In genomic region chr3:196948442-196949365, GRCh38 we compare ENCODE assay signal across 12 cellular contexts. TPM values are rescaled to one million over a fixed set of nuclear protein-coding genes. Genes with fewer than 3 reads are reported as not detected.
DNase-seq lines count a peak whose midpoint lies in the region; ATAC-seq and TF ChIP-seq lines count a peak whose summit lies in the region.
"Had no signal": no experiment of that assay in that cellular context is flagged by ENCODE, and none has a peak within 500 bp of the region (broad histone marks: within the 10 kb centered on the region; RNA-seq: fewer than 3 reads in every experiment).

No MANE protein-coding gene starts in this region.

- H3K27me3 Mint-ChIP-seq in CD4-positive, alpha-beta T cell = no peaks in the 10 kb centered on the region
- H3K27me3 Mint-ChIP-seq in WTC11 (ENCODE audit: low read depth) = no peaks in the 10 kb centered on the region
- no peaks in the 10 kb centered on the region for H3K27me3 Mint-ChIP-seq in activated CD4-positive, alpha-beta memory T cell treated with anti-CD3 and anti-CD28 coated beads for 36 hours

- peaks cover 8% of the 10 kb centered on the region for H3K36me3 Mint-ChIP-seq in CD4-positive, alpha-beta T cell (ENCODE audit: low read depth)
- no peaks in the 10 kb centered on the region for H3K36me3 Mint-ChIP-seq in WTC11
- peaks cover 3% of the 10 kb centered on the region for H3K36me3 Mint-ChIP-seq in activated CD4-positive, alpha-beta memory T cell treated with anti-CD3 and anti-CD28 coated beads for 36 hours

- TF ChIP-seq CTCF in CD4-positive, alpha-beta T cell (IDR thresholded peaks at IDR 0.05) = no peak
- TF ChIP-seq CTCF in HEK293 (tag by site-specific recombination; IDR thresholded peaks at IDR 0.05) (no peak), WTC11 (IDR thresholded peaks at IDR 0.05) (no peak)

- no peak for DNase-seq in CD4-positive, alpha-beta T cell
- DNase-seq in WTC11 (ENCODE audit: low spot score) = peak; percentile 68
- peak in 1 of 2 donors; percentile 52 for DNase-seq in left colon
- no peak for DNase-seq in HCEC 1CT
- no peak for DNase-seq in activated CD8-positive, alpha-beta memory T cell treated with anti-CD3 and anti-CD28 coated beads, Interleukin-2, amount 50 U/mL, for 48 hours
- DNase-seq in activated CD4-positive, alpha-beta memory T cell treated with anti-CD3 and anti-CD28 coated beads for 36 hours = no peak
- DNase-seq: activated naive CD4-positive, alpha-beta T cell treated with Interleukin-2 at 50 U/mL for 16 hours; Calu3; NCI-H1092 treated with DMSO at 0.1 percent for 48 hours; stimulated activated CD4-positive, alpha-beta T cell treated with anti-CD3 and anti-CD28 coated beads, Interleukin-4, amount 100 ng/mL, for 1 hour had no signal

- peaks cover 12% of the 10 kb centered on the region for H3K4me1 Mint-ChIP-seq in CD4-positive, alpha-beta T cell (ENCODE audit: low read depth)
- peaks cover 16% of the 10 kb centered on the region for H3K4me1 Mint-ChIP-seq in WTC11
- H3K4me1 Mint-ChIP-seq in activated CD4-positive, alpha-beta memory T cell treated with anti-CD3 and anti-CD28 coated beads for 36 hours (ENCODE audit: low read depth) = peaks cover 13% of the 10 kb centered on the region

- H3K9me3 ChIP-seq in CD4-positive, alpha-beta T cell (ENCODE audit: control insufficient read depth, low read length) = no peaks in the 10 kb centered on the region
- H3K9me3 ChIP-seq in HEK293 (ENCODE audit: control insufficient read depth, insufficient read depth, low read depth, low read length) = no peaks in the 10 kb centered on the region

- no peak for ATAC-seq in CD4-positive, alpha-beta T cell (ENCODE audit: poor library complexity)
- ATAC-seq in WTC11 (peak; percentile 89), left colon (peak; percentile 61), GM21723 (IDR thresholded peaks at IDR 0.05; ENCODE audit: unreplicated experiment) (no peak)

- H3K4me3 Mint-ChIP-seq in CD4-positive, alpha-beta T cell = peak overlapping the region; percentile 60
- no peak overlapping the region for H3K4me3 Mint-ChIP-seq in WTC11
- no peak overlapping the region for H3K4me3 Mint-ChIP-seq in activated CD4-positive, alpha-beta memory T cell treated with anti-CD3 and anti-CD28 coated beads for 36 hours

- H3K4me3 ChIP-seq in HEK293 (ENCODE audit: low read depth, low read length) = no peak overlapping the region

- intact Hi-C loops in CD4-positive, alpha-beta T cell (cut with DNase I, micrococcal nuclease) = loop anchor here (10.0 kb wide), 2 partner anchors 344 to 606 kb away; partner anchors contain the start of gene BDH1 (in 1 of the 2)
- intact Hi-C loops in left colon (cut with DNase I, micrococcal nuclease) = no loop called here
- intact Hi-C loops in activated CD4-positive, alpha-beta memory T cell treated with anti-CD3 and anti-CD28 coated beads for 36 hours (cut with micrococcal nuclease) = loop anchor here (10.0 kb wide), 3 partner anchors 344 to 1044 kb away; partner anchors contain the start of gene TNK2

- POLR2A ChIA-PET in CD4-positive, alpha-beta T cell (lab: Charles Lee) = no interaction called here
- POLR2A ChIA-PET in HEK293 (lab: Yijun Ruan, JAX) (no interaction called here), WTC11 (lab: Charles Lee) (no interaction called here)
- POLR2A ChIA-PET in activated CD4-positive, alpha-beta memory T cell treated with anti-CD3 and anti-CD28 coated beads for 36 hours (lab: Charles Lee) = interaction anchor here (2.1 kb wide), 1 partner anchor 20 kb away, joined by 5 read pairs; the partner anchor contains the start of gene PIGZ

- no peak overlapping the region for H3K27ac ChIP-seq in CD4-positive, alpha-beta T cell (ENCODE audit: low read depth, low read length)
- H3K27ac ChIP-seq in HEK293 (ENCODE audit: extremely low read depth, low read depth, low read length) = no peak overlapping the region

- no peaks in the 10 kb centered on the region for H3K9me3 Mint-ChIP-seq in CD4-positive, alpha-beta T cell
- no peaks in the 10 kb centered on the region for H3K9me3 Mint-ChIP-seq in WTC11
- no peaks in the 10 kb centered on the region for H3K9me3 Mint-ChIP-seq in activated CD4-positive, alpha-beta memory T cell treated with anti-CD3 and anti-CD28 coated beads for 36 hours

- no peaks in the 10 kb centered on the region for H3K4me1 ChIP-seq in HEK293 (ENCODE audit: control insufficient read depth, insufficient read depth, low read length)

- no peak overlapping the region for H3K27ac Mint-ChIP-seq in CD4-positive, alpha-beta T cell
- no peak overlapping the region for H3K27ac Mint-ChIP-seq in WTC11
- H3K27ac Mint-ChIP-seq in activated CD4-positive, alpha-beta memory T cell treated with anti-CD3 and anti-CD28 coated beads for 36 hours = no peak overlapping the region

- CTCF ChIA-PET in CD4-positive, alpha-beta T cell (lab: Charles Lee) = no interaction called here
- CTCF ChIA-PET in HEK293 (lab: Yijun Ruan, JAX) = interaction anchor here (0.8 kb wide), 1 partner anchor 339 kb away, joined by 5 read pairs; no protein-coding TSS in a partner anchor
- CTCF ChIA-PET in WTC11 (lab: Charles Lee) = interaction anchor here (0.6 to 1.6 kb wide), 13 partner anchors 21 to 420 kb away, joined by 3 to 10 read pairs (median 3); partner anchors contain the start of genes MELTF and SENP5
- CTCF ChIA-PET in activated CD4-positive, alpha-beta memory T cell treated with anti-CD3 and anti-CD28 coated beads for 36 hours (lab: Charles Lee) = no interaction called here

- peaks cover 0 to 1% of the 10 kb centered on the region in 2 experiments; a peak in 1 of 3 replicates for H3K36me3 ChIP-seq in HEK293 (ENCODE audit: control insufficient read depth in 2 of 2, insufficient read depth in 1 of 2, low read length in 2 of 2)

- H3K27me3 ChIP-seq in CD4-positive, alpha-beta T cell (ENCODE audit: control insufficient read depth, insufficient read depth, low read length) = no peaks in the 10 kb centered on the region

TF ChIP-seq in HEK293, 187 proteins besides CTCF, POLR2A, EP300 and RAD21:
- TF ChIP-seq ZBTB17 (tag by site-specific recombination; IDR thresholded peaks at IDR 0.05) (peak; percentile 91), ZNF777 (tag by site-specific recombination; IDR thresholded peaks at IDR 0.05; ENCODE audit: borderline replicate concordance) (no peak)
TF ChIP-seq in HEK293: peak in this region for 1.

TF ChIP-seq in WTC11, 78 proteins besides CTCF, POLR2A, EP300 and RAD21:
- no peak for TF ChIP-seq ZNF219 (CRISPR knock-in tag; IDR thresholded peaks at IDR 0.05; ENCODE audit: borderline replicate concordance)
- TF ChIP-seq, protein P1, sequence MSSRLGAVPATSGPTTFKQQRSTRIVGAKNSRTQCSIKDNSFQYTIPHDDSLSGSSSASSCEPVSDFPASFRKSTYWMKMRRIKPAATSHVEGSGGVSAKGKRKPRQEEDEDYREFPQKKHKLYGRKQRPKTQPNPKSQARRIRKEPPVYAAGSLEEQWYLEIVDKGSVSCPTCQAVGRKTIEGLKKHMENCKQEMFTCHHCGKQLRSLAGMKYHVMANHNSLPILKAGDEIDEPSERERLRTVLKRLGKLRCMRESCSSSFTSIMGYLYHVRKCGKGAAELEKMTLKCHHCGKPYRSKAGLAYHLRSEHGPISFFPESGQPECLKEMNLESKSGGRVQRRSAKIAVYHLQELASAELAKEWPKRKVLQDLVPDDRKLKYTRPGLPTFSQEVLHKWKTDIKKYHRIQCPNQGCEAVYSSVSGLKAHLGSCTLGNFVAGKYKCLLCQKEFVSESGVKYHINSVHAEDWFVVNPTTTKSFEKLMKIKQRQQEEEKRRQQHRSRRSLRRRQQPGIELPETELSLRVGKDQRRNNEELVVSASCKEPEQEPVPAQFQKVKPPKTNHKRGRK (CRISPR knock-in tag; IDR thresholded peaks at IDR 0.05; ENCODE audit: borderline replicate concordance) = peak; percentile 74; the same call in 1 of the 2 replicates
- TF ChIP-seq NFYB (CRISPR knock-in tag; conservative IDR thresholded peaks at IDR 0.05; ENCODE audit: low read depth) = no peak
- TF ChIP-seq, protein P2, sequence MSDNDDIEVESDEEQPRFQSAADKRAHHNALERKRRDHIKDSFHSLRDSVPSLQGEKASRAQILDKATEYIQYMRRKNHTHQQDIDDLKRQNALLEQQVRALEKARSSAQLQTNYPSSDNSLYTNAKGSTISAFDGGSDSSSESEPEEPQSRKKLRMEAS (CRISPR knock-in tag; IDR thresholded peaks at IDR 0.05) = peak; percentile 51; the same call in 1 of the 2 replicates
- 0 out of 2 replicates have a peak, but pooled peaks have one; percentile 28 for TF ChIP-seq ETV6 (CRISPR knock-in tag; IDR thresholded peaks at IDR 0.05)
TF ChIP-seq in WTC11: peak in this region for 3.

RNA-seq across cellular contexts. Expression of gene NCBP2, which starts 6.4 kb away (rescaled TPM):
- total RNA-seq in CD4-positive, alpha-beta T cell = 10 to 100 TPM; 41.4 to 44.6 TPM
- total RNA-seq in WTC11 (2021) (96.5 to 100.0 TPM (median 96.9 TPM) in 3 replicates), left colon (10 to 100 TPM; 54.3 to 55.4 TPM)
- total RNA-seq in activated CD4-positive, alpha-beta memory T cell treated with anti-CD3 and anti-CD28 coated beads for 36 hours = 10 to 100 TPM; 83.0 to 85.1 TPM

RNA-seq across cellular contexts. Expression of gene PIGZ, which starts 19.9 kb away (rescaled TPM):
- total RNA-seq in CD4-positive, alpha-beta T cell = under 1 TPM; 0.33 to 0.61 TPM
- total RNA-seq in WTC11 (2021) = 0.21 to 0.55 TPM (median 0.37 TPM) in 3 replicates
- total RNA-seq in left colon = 100 to 1,000 TPM in 1 of 2 donors, 10 to 100 TPM in 1; 92.6 to 129 TPM
- under 1 TPM; 0.65 to 0.71 TPM for total RNA-seq in activated CD4-positive, alpha-beta memory T cell treated with anti-CD3 and anti-CD28 coated beads for 36 hours

Comparison
In these comparisons a context has a peak if more than half of its experiments do, and no peak if none do; other contexts are left out.
1. ATAC-seq: peak in WTC11 (single experiment) and left colon (single experiment); none in CD4-positive, alpha-beta T cell (single experiment) and GM21723 (single experiment).
2. RNA of gene PIGZ, which starts 19.9 kb away (total RNA-seq): 92.6 to 129 TPM in left colon; 0.65 to 0.71 TPM in activated CD4-positive, alpha-beta memory T cell treated with anti-CD3 and anti-CD28 coated beads for 36 hours, 0.33 to 0.61 TPM in CD4-positive, alpha-beta T cell and 0.21 to 0.55 TPM in WTC11; every median in the first group is over 10 times any median in the second.
3. CTCF ChIA-PET loops: an anchor here in HEK293 (0.8 kb wide) and WTC11 (0.6 to 1.6 kb wide); none called in CD4-positive, alpha-beta T cell and activated CD4-positive, alpha-beta memory T cell treated with anti-CD3 and anti-CD28 coated beads for 36 hours.
4. intact Hi-C loops: an anchor here in CD4-positive, alpha-beta T cell (10.0 kb wide) and activated CD4-positive, alpha-beta memory T cell treated with anti-CD3 and anti-CD28 coated beads for 36 hours (10.0 kb wide); none called in left colon.